ENCODE assay signal across 8 cellular contexts in genomic region chr7:50349963-50350944, GRCh38. TPM values are rescaled to one million over a fixed set of nuclear protein-coding genes. Genes with fewer than 3 reads are reported as not detected.
A peak's percentile ranks its signal among the peaks of the same experiment; 100 is the strongest.
DNase-seq lines count a peak whose midpoint lies in the region; ATAC-seq and TF ChIP-seq lines count a peak whose summit lies in the region.

No MANE protein-coding gene starts in this region.

- ATAC-seq in GM18508 (IDR thresholded peaks at IDR 0.05; ENCODE audit: insufficient read depth, unreplicated experiment) (peak; percentile 56), HG02870 (IDR thresholded peaks at IDR 0.05; ENCODE audit: unreplicated experiment) (peak; percentile 82)

- H3K9me3 ChIP-seq in esophagus squamous epithelium, result no peaks in the 10 kb centered on the region

- 66 to 69% methylated on average over 7 to 17 of the region's 18 CpGs for WGBS in esophagus squamous epithelium, 2 donors

- no peak overlapping the region for H3K4me3 ChIP-seq in esophagus squamous epithelium

- peak; percentile 51 to 71 (median 54) for DNase-seq in activated CD4-positive, CD25-positive, alpha-beta regulatory T cell (lab: John Stamatoyannopoulos, UW)
- DNase-seq in esophagus squamous epithelium (lab: John Stamatoyannopoulos, UW), result no peak
- DNase-seq in NAMALWA (ENCODE audit: low spot score), result no peak
- DNase-seq in cerebellar cortex (ENCODE audit: low spot score), result no peak
- no peak for DNase-seq in DMS79 (lab: John Stamatoyannopoulos, UW)
- no peak for DNase-seq in kidney glomerular epithelial cell (lab: John Stamatoyannopoulos, UW)

- TF ChIP-seq POLR2A in esophagus squamous epithelium (IDR thresholded peaks at IDR 0.05), result peak in 1 of 4 donors; percentile 29

- H3K4me1 ChIP-seq in esophagus squamous epithelium, result no peaks in the 10 kb centered on the region

- H3K27me3 ChIP-seq in esophagus squamous epithelium, result peaks cover 0 to 3% (median 0%) of the 10 kb centered on the region in 4 donors

- H3K36me3 ChIP-seq in esophagus squamous epithelium, result no peaks in the 10 kb centered on the region

- no peak for TF ChIP-seq CTCF in esophagus squamous epithelium (IDR thresholded peaks at IDR 0.05)

- intact Hi-C loops in esophagus squamous epithelium (cut with DNase I), result no loop called here

- H3K27ac ChIP-seq in esophagus squamous epithelium, result peak overlapping the region in 3 of 4 donors; percentile 25 to 62 (median 55)

RNA-seq across cellular contexts. Expression of gene IKZF1, which starts 45.7 kb away (rescaled TPM):
- 10 to 100 TPM in 2 of 4 donors, 1 to 10 TPM in 2; 4.9 to 29.6 (median 8.4) TPM for total RNA-seq in esophagus squamous epithelium

Comparison
In these comparisons a context has a peak if more than half of its experiments do, and no peak if none do; other contexts are left out.
1. DNase-seq: peak in activated CD4-positive, CD25-positive, alpha-beta regulatory T cell (4 of 4); none in esophagus squamous epithelium (single experiment), NAMALWA (single experiment), cerebellar cortex (single experiment), DMS79 (single experiment) and kidney glomerular epithelial cell (single experiment).